ENCODE assay signal across 34 cellular contexts in the genomic region with DNA sequence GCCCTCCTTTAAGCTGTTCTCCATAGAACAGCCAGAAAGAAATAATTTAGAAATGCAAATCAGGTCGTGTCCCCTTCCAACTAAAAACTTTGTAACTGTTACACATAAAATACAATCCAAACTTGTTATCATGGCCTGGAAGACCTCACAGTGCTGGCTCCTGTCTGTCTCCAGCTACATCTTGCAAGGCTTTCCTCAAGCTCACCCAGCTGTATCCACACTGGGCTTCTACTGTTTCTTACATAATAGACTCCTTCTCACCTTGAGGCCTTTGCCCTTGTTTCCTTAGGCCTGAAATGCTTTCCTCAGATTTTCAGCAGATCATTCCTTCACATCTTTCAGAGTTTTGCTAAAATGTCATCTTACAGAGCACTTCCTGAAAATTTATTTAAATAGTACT. TPM values are rescaled to one million over a fixed set of nuclear protein-coding genes. Genes with fewer than 3 reads are reported as not detected.
"Had no signal": no experiment of that assay in that cellular context is flagged by ENCODE, and none has a peak within 500 bp of the region (broad histone marks: within the 10 kb centered on the region; RNA-seq: fewer than 3 reads in every experiment).

No MANE protein-coding gene starts in this region.

- H3K27ac ChIP-seq: adrenal gland, body of pancreas, brain microvascular endothelial cell, breast epithelium, VCaP had no signal

- H3K27me3 ChIP-seq: adrenal gland, body of pancreas, brain microvascular endothelial cell, breast epithelium had no signal

- H3K9me3 ChIP-seq: adrenal gland, body of pancreas, breast epithelium had no signal

- ATAC-seq: activated CD8-positive, alpha-beta T cell treated with anti-CD3 and anti-CD28 coated beads for 36 hours; activated naive CD4-positive, alpha-beta T cell treated with anti-CD3 and anti-CD28 coated beads, Interleukin-2, amount 50 U/mL, for 72 hours; activated T-cell treated with anti-CD3 and anti-CD28 coated beads, Interleukin-2, amount 50 U/mL, for 4 hours; activated T-cell treated with anti-CD3 and anti-CD28 coated beads, Interleukin-2, amount 50 U/mL, for 72 hours; activated T-helper 17 cell treated with anti-CD3 and anti-CD28 coated beads, Interleukin-2, amount 50 U/mL, for 72 hours; body of pancreas had no signal

- H3K4me1 ChIP-seq: adrenal gland, body of pancreas, breast epithelium had no signal

- H3K36me3 ChIP-seq: adrenal gland, brain microvascular endothelial cell, breast epithelium had no signal

- H3K4me3 ChIP-seq: adrenal gland, body of pancreas, breast epithelium had no signal

- DNase-seq: activated B cell treated with CpG ODN at 0.5 μM for 24 hours; activated CD4-positive, alpha-beta memory T cell treated with anti-CD3 and anti-CD28 coated beads for 36 hours; activated CD4-positive, alpha-beta T cell treated with anti-CD3 and anti-CD28 coated beads for 4 hours; activated CD4-positive, alpha-beta T cell treated with anti-CD3 and anti-CD28 coated beads, Interleukin-2, amount 10 ng/mL, durations not matched to agents 24 days and 14 days; activated CD4-positive, alpha-beta T cell treated with anti-CD3 and anti-CD28 coated beads, Interleukin-2, amount 50 U/mL, for 1 hour; activated CD4-positive, alpha-beta T cell treated with anti-CD3 and anti-CD28 coated beads, Interleukin-2, amount 50 U/mL, for 4 hours; activated CD4-positive, CD25-positive, alpha-beta regulatory T cell treated with anti-CD3 and anti-CD28 coated beads, Interleukin-2, amount 50 U/mL, for 72 hours; activated CD8-positive, alpha-beta memory T cell treated with anti-CD3 and anti-CD28 coated beads, Interleukin-2, amount 50 U/mL, for 4 hours; activated CD8-positive, alpha-beta T cell treated with anti-CD3 and anti-CD28 coated beads for 36 hours; activated effector memory CD4-positive, alpha-beta T cell treated with anti-CD3 and anti-CD28 coated beads, Interleukin-2, amount 50 U/mL, for 16 hours; activated gamma-delta T cell treated with Interleukin-2 at 50 U/mL for 16 hours; activated naive CD4-positive, alpha-beta T cell; activated naive CD4-positive, alpha-beta T cell treated with anti-CD3 and anti-CD28 coated beads for 36 hours; activated naive CD4-positive, alpha-beta T cell treated with anti-CD3 and anti-CD28 coated beads, Interleukin-2, amount 50 U/mL, for 16 hours; activated naive CD8-positive, alpha-beta T cell treated with anti-CD3 and anti-CD28 coated beads for 36 hours; activated T-cell treated with anti-CD3 and anti-CD28 coated beads for 4 hours; activated T-cell treated with anti-CD3 and anti-CD28 coated beads, Interleukin-2, amount 50 U/mL, for 1 hour; activated T-cell treated with anti-CD3 and anti-CD28 coated beads, Interleukin-2, amount 50 U/mL, for 4 hours; activated T-cell treated with anti-CD3 and anti-CD28 coated beads, Interleukin-2, amount 50 U/mL, for 72 hours; adrenal gland; amniotic stem cell; aorta; body of pancreas; brain microvascular endothelial cell; caudate nucleus; T-helper 1 cell; T-helper 2 cell; T-helper 9 cell had no signal

RNA-seq across cellular contexts. Expression of gene MYOZ2, which starts 43.4 kb away (rescaled TPM):
- total RNA-seq: activated B cell treated with CpG ODN at 0.5 μM for 24 hours; activated CD4-positive, alpha-beta memory T cell treated with anti-CD3 and anti-CD28 coated beads for 36 hours; activated CD4-positive, alpha-beta T cell treated with anti-CD3 and anti-CD28 coated beads, Interleukin-2, amount 10 ng/mL, durations not matched to agents 24 days and 14 days; activated CD8-positive, alpha-beta memory T cell treated with anti-CD3 and anti-CD28 coated beads for 36 hours; activated CD8-positive, alpha-beta T cell treated with anti-CD3 and anti-CD28 coated beads for 36 hours; activated naive CD4-positive, alpha-beta T cell treated with anti-CD3 and anti-CD28 coated beads for 36 hours; activated naive CD4-positive, alpha-beta T cell treated with anti-CD3 and anti-CD28 coated beads, Interleukin-2, amount 50 U/mL, for 72 hours; activated naive CD8-positive, alpha-beta T cell treated with anti-CD3 and anti-CD28 coated beads for 36 hours; activated T-cell treated with anti-CD3 and anti-CD28 coated beads, Interleukin-2, amount 50 U/mL, for 4 hours; activated T-cell treated with anti-CD3 and anti-CD28 coated beads, Interleukin-2, amount 50 U/mL, for 72 hours; activated T-helper 1 cell treated with anti-CD3 and anti-CD28 coated beads, Interleukin-12 subunit alpha, Interleukin-12 subunit beta, Interleukin-2, Interleukin-4 antibody, amounts not matched to agents 30 ng/mL and 10 ng/mL and 1 ng/mL, durations not matched to agents 14 hours and 24 hours and 36 hours; activated T-helper 17 cell treated with anti-CD3 and anti-CD28 coated beads, Interleukin-2, amount 50 U/mL, for 72 hours; body of pancreas had no signal
